Comparison of ENCODE assay signal across 1 cellular context in genomic region chr3:42960282-42960681, GRCh38.
TF ChIP-seq lines count a peak whose summit lies in the region.

No MANE protein-coding gene starts in this region.

TF ChIP-seq in HepG2, 621 proteins besides CTCF, POLR2A, EP300 and RAD21:
- TF ChIP-seq SCMH1 (CRISPR knock-in tag; IDR thresholded peaks at IDR 0.05; ENCODE audit: borderline replicate concordance) (no peak), REST (IDR thresholded peaks at IDR 0.05; ENCODE audit: borderline replicate concordance in 1 of 2, low read depth in 1 of 2, low read length in 2 of 2) (peak; percentile 40 to 88), SMAD3 (CRISPR knock-in tag; IDR thresholded peaks at IDR 0.05) (no peak), IRF1 (CRISPR knock-in tag; IDR thresholded peaks at IDR 0.05; ENCODE audit: low read depth) (no peak), CBX2 (IDR thresholded peaks at IDR 0.05; ENCODE audit: low read depth, low read length) (no peak), CBX2 (CRISPR knock-in tag; IDR thresholded peaks at IDR 0.05; ENCODE audit: low read depth) (no peak), STAG1 (CRISPR knock-in tag; IDR thresholded peaks at IDR 0.05) (no peak), RELA (CRISPR knock-in tag; IDR thresholded peaks at IDR 0.05) (no peak), ZNF746 (CRISPR knock-in tag; IDR thresholded peaks at IDR 0.05) (no peak), GATAD2A (CRISPR knock-in tag; IDR thresholded peaks at IDR 0.05) (no peak), ZUFSP (CRISPR knock-in tag; IDR thresholded peaks at IDR 0.05; ENCODE audit: borderline replicate concordance) (no peak), SMAD1 (CRISPR knock-in tag; IDR thresholded peaks at IDR 0.05; ENCODE audit: borderline replicate concordance, low read depth) (no peak), RARG (CRISPR knock-in tag; IDR thresholded peaks at IDR 0.05; ENCODE audit: low read depth) (no peak), ZNF503 (CRISPR knock-in tag; IDR thresholded peaks at IDR 0.05) (no peak), MIER2 (CRISPR knock-in tag; IDR thresholded peaks at IDR 0.05) (peak; percentile 90), TMF1 (CRISPR knock-in tag; IDR thresholded peaks at IDR 0.05; ENCODE audit: low read depth) (no peak)
